ENCODE assay signal across 13 cellular contexts in the genomic region with DNA sequence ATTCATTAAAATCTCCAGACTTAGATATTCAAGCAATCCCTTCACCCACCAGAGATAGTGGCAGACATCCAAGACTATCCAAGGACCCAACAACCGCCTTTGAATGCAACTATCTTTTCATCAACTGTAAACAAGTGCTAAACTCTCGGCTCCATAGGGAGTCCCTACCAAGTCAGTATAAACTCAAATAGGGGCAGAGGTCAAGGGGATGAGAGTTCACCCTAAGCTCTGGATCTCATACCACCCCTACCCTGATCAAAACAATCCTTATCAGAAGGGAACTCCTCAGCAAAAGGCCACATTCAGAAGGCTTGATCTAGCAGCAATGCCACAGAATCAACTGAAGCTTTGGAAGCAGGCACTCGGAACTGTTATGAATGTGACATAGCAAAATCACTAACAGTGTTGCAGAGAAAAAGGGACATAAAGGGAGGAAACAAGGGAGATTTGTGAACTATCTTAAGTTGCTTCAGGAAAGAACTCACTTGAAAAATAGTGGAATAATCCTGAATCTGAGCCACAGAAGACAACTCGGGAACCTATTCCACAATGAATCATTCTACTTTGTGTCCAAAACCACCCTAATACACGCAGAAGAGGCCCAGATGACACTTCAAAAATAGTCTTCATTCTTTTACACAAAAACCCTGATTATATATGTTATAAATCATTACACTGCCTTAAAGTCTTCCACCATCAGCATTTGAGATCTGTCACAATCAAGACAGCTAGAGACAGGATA. TPM values are rescaled to one million over a fixed set of nuclear protein-coding genes. Genes with fewer than 3 reads are reported as not detected.
DNase-seq lines count a peak whose midpoint lies in the region; ATAC-seq, FAIRE-seq and TF ChIP-seq lines count a peak whose summit lies in the region.
"Had no signal": no experiment of that assay in that cellular context is flagged by ENCODE, and none has a peak within 500 bp of the region (broad histone marks: within the 10 kb centered on the region; RNA-seq: fewer than 3 reads in every experiment).

No MANE protein-coding gene starts in this region.

- H2AK5ac ChIP-seq in H1 (ENCODE audit: low read depth, low read length) = 0 out of 2 replicates have a peak overlapping the region, but pooled peaks have one; percentile 32

- H3K9me2 ChIP-seq in GM23248 (ENCODE audit: insufficient read depth) (no peaks in the 10 kb centered on the region), PC-9 (ENCODE audit: insufficient read depth) (no peaks in the 10 kb centered on the region)

- TF ChIP-seq RAD21 in H1 (IDR thresholded peaks at IDR 0.05 in 1 of 2, conservative IDR thresholded peaks at IDR 0.05 in 1 of 2; ENCODE audit: low read depth in 2 of 2, low read length in 2 of 2) = no peak

- no peak overlapping the region for H4K8ac ChIP-seq in H1 (ENCODE audit: extremely low read depth, insufficient read depth, low read length)

- no peak overlapping the region for H3K4ac ChIP-seq in H1 (replicated peaks; ENCODE audit: insufficient read length, low read depth, low read length)

- H3K27ac Mint-ChIP-seq in neural progenitor cell (no peak overlapping the region), osteocyte (ENCODE audit: unreplicated experiment) (no peak overlapping the region)
- H3K27ac Mint-ChIP-seq: activated CD4-positive, alpha-beta T cell treated with anti-CD3 and anti-CD28 coated beads, Interleukin-2, amount 10 ng/mL, durations not matched to agents 24 days and 14 days had no signal

- CTCF ChIA-PET in PC-9 (lab: Charles Lee) (interaction anchor here (0.6 kb wide), 2 partner anchors 48 to 185 kb away, joined by 4 to 10 read pairs; no protein-coding TSS in a partner anchor), H1 (lab: Charles Lee; ENCODE audit: partially characterized antibody) (interaction anchor here (1.0 to 2.7 kb wide), 6 partner anchors 9 to 184 kb away, joined by 3 to 21 read pairs (median 6); no protein-coding TSS in a partner anchor)

- H2BK15ac ChIP-seq in H1 (ENCODE audit: low read length) = no peak overlapping the region; the same call in 1 of the 2 replicates

- DNase-seq in GM23248 (peak; percentile 71), PC-9 (peak; percentile 18 to 54), H1 (ENCODE audit: low read depth in 1 of 2, low spot score in 2 of 2) (no peak), neural progenitor cell (ENCODE audit: low spot score) (peak; percentile 7), osteocyte (ENCODE audit: extremely low spot score, unreplicated experiment) (no peak), GDM1 (lab: John Stamatoyannopoulos, UW) (no peak)
- DNase-seq: activated CD4-positive, alpha-beta T cell treated with anti-CD3 and anti-CD28 coated beads, Interleukin-2, amount 10 ng/mL, durations not matched to agents 24 days and 14 days; body of pancreas; NCI-H1436; NCI-H774; retina had no signal

- H3K4me3 ChIP-seq in GM23248 = no peak overlapping the region
- H3K4me3 ChIP-seq in PC-9 = no peak overlapping the region
- no peak overlapping the region for H3K4me3 ChIP-seq in H1 (ENCODE audit: extremely low read depth in 1 of 4, insufficient read depth in 2 of 4, low read depth in 3 of 4, low read length in 4 of 4)
- H3K4me3 ChIP-seq in neural progenitor cell = no peak overlapping the region
- H3K4me3 ChIP-seq: body of pancreas had no signal

- H3K23me2 ChIP-seq in H1 (ENCODE audit: low read depth, low read length) = no peaks in the 10 kb centered on the region

- H3K4me1 ChIP-seq in GM23248 (ENCODE audit: insufficient read depth) (peaks cover 32% of the 10 kb centered on the region), PC-9 (replicated peaks; ENCODE audit: insufficient read depth) (peaks cover 6% of the 10 kb centered on the region; the same call in 1 of the 2 replicates), H1 (replicated peaks in 1 of 4; ENCODE audit: control insufficient read depth in 3 of 4, insufficient read depth in 4 of 4, low read length in 3 of 4) (peaks cover 0 to 5% (median 1%) of the 10 kb centered on the region in 4 experiments; a peak in 2 of 7 replicates), neural progenitor cell (no peaks in the 10 kb centered on the region)

- TF ChIP-seq EP300 in H1 (IDR thresholded peaks at IDR 0.05; ENCODE audit: borderline replicate concordance in 1 of 2, low read depth in 2 of 2, low read length in 2 of 2) = no peak

- no TSS peak for BruUV-seq in PC-9 (replicated peaks; lab: Mats Ljungman, UMichigan)

- 10 to 12% methylated on average over 5 of the region's 5 CpGs for WGBS in GM23248 (ENCODE audit: low coverage in 1 of 2, low lambda C conversion rate in 2 of 2, missing lambda C conversion rate in 2 of 2), 2 experiments
- 74% methylated on average over 5 of the region's 5 CpGs; no CpG with 5 or more reads in 1 of the 2 experiments for WGBS in H1 (ENCODE audit: extremely low coverage in 1 of 2, insufficient coverage in 1 of 2, insufficient read length in 1 of 2, insufficient replicate concordance in 2 of 2, low coverage in 1 of 2, low lambda C conversion rate in 2 of 2, missing lambda C conversion rate in 1 of 2), 2 experiments

- H2BK120ac ChIP-seq in H1 (replicated peaks; ENCODE audit: low read depth, low read length) = no peak overlapping the region

- no peak overlapping the region for H4K91ac ChIP-seq in H1 (replicated peaks; ENCODE audit: insufficient read length, low read length)

- H3K9me3 Mint-ChIP-seq in neural progenitor cell (no peaks in the 10 kb centered on the region), osteocyte (ENCODE audit: unreplicated experiment) (no peaks in the 10 kb centered on the region)
- H3K9me3 Mint-ChIP-seq: activated CD4-positive, alpha-beta T cell treated with anti-CD3 and anti-CD28 coated beads, Interleukin-2, amount 10 ng/mL, durations not matched to agents 24 days and 14 days had no signal

- H3K4me1 Mint-ChIP-seq in neural progenitor cell (peaks cover 20% of the 10 kb centered on the region), osteocyte (ENCODE audit: unreplicated experiment) (peaks cover 4% of the 10 kb centered on the region)

- TF ChIP-seq CTCF in PC-9 (conservative IDR thresholded peaks at IDR 0.05) (no peak), H1 (IDR thresholded peaks at IDR 0.05; ENCODE audit: control extremely low read depth in 1 of 3, insufficient read depth in 1 of 3, low read depth in 1 of 3, low read length in 3 of 3) (no peak), neural progenitor cell (IDR thresholded peaks at IDR 0.05) (no peak), osteocyte (IDR thresholded peaks at IDR 0.05) (no peak)

- no peaks in the 10 kb centered on the region for H3K36me3 ChIP-seq in GM23248 (ENCODE audit: low read depth)
- H3K36me3 ChIP-seq in PC-9 (ENCODE audit: low read depth) = peaks cover 4% of the 10 kb centered on the region; the same call in 1 of the 2 replicates
- peaks cover 0 to 6% (median 2%) of the 10 kb centered on the region in 4 experiments; a peak in 3 of 8 replicates for H3K36me3 ChIP-seq in H1 (ENCODE audit: control insufficient read depth in 2 of 4, insufficient read depth in 4 of 4, low read length in 3 of 4)
- H3K36me3 ChIP-seq in neural progenitor cell = no peaks in the 10 kb centered on the region

- in situ Hi-C loops in GM23248 (cut with MboI) = loop anchor here (25.0 kb wide), 1 partner anchor 309 kb away; the partner anchor contains the start of gene PSMB7

- H3K27me3 ChIP-seq in GM23248 (replicated peaks; ENCODE audit: insufficient read depth) (no peaks in the 10 kb centered on the region), PC-9 (ENCODE audit: insufficient read depth, low read depth) (no peaks in the 10 kb centered on the region), H1 (replicated peaks in 1 of 4; ENCODE audit: control insufficient read depth in 3 of 4, extremely low read depth in 1 of 4, insufficient read depth in 3 of 4, low read length in 3 of 4) (no peaks in the 10 kb centered on the region), neural progenitor cell (no peaks in the 10 kb centered on the region)
- H3K27me3 ChIP-seq: body of pancreas had no signal

- H2BK20ac ChIP-seq in H1 (ENCODE audit: low read length) = no peak overlapping the region

- POLR2A ChIA-PET in PC-9 (lab: Charles Lee; ENCODE audit: unreplicated experiment) = interaction anchor here (0.6 kb wide), 2 partner anchors 46 to 108 kb away, joined by 3 to 6 read pairs; no protein-coding TSS in a partner anchor
- POLR2A ChIA-PET in H1 (lab: Charles Lee; ENCODE audit: partially characterized antibody) = interaction anchor here (0.9 to 2.0 kb wide), 4 partner anchors 26 to 177 kb away, joined by 3 to 6 read pairs (median 4); no protein-coding TSS in a partner anchor

- ATAC-seq in HG03565 (IDR thresholded peaks at IDR 0.05; ENCODE audit: unreplicated experiment) = no peak
- no peak for ATAC-seq in HG03571 (IDR thresholded peaks at IDR 0.05; ENCODE audit: unreplicated experiment)
- ATAC-seq: body of pancreas had no signal

- H4K20me1 ChIP-seq in GM23248 (ENCODE audit: insufficient read depth) (no peaks in the 10 kb centered on the region), PC-9 (ENCODE audit: insufficient read depth) (no peaks in the 10 kb centered on the region), H1 (replicated peaks in 1 of 2; ENCODE audit: control insufficient read depth in 1 of 2, insufficient read depth in 2 of 2, low read length in 2 of 2) (peaks cover 0 to 8% of the 10 kb centered on the region in 2 experiments), neural progenitor cell (ENCODE audit: low read depth) (peaks cover 70% of the 10 kb centered on the region)

- H3K4me2 ChIP-seq in GM23248 (ENCODE audit: unreplicated experiment) (peak overlapping the region; percentile 45), PC-9 (no peak overlapping the region), H1 (ENCODE audit: insufficient read depth in 1 of 2, low read depth in 2 of 2, low read length in 2 of 2) (peak overlapping the region; percentile 26 to 28; a peak in 1 of 4 replicates), neural progenitor cell (no peak overlapping the region)

- no peak overlapping the region for H3K23ac ChIP-seq in H1 (ENCODE audit: insufficient read length)

- H3K9ac ChIP-seq in GM23248 = peak overlapping the region; percentile 13; the same call in 1 of the 2 replicates
- H3K9ac ChIP-seq in H1 (replicated peaks in 1 of 4; ENCODE audit: extremely low read depth in 1 of 4, low read depth in 3 of 4, low read length in 3 of 4) = no peak overlapping the region
- no peak overlapping the region for H3K9ac ChIP-seq in neural progenitor cell

- H3K56ac ChIP-seq in H1 (replicated peaks; ENCODE audit: insufficient read length, low read depth, low read length) = no peak overlapping the region

- H2AFZ ChIP-seq in GM23248 (peak overlapping the region; percentile 49), PC-9 (no peak overlapping the region), H1 (ENCODE audit: low read length) (no peak overlapping the region), neural progenitor cell (replicated peaks) (no peak overlapping the region)

- H3F3A ChIP-seq in GM23248 (ENCODE audit: insufficient read depth) (peaks cover 32% of the 10 kb centered on the region), PC-9 (ENCODE audit: insufficient read depth, low read depth) (peaks cover 2% of the 10 kb centered on the region; the same call in 1 of the 2 replicates), neural progenitor cell (ENCODE audit: low read depth) (peaks cover 6% of the 10 kb centered on the region)

- no peaks in the 10 kb centered on the region for H3K79me2 ChIP-seq in GM23248 (ENCODE audit: insufficient read depth)
- 0 out of 2 replicates have a peak, but pooled peaks cover 3% of the 10 kb centered on the region for H3K79me2 ChIP-seq in PC-9 (ENCODE audit: low read depth)
- H3K79me2 ChIP-seq in H1 (ENCODE audit: control insufficient read depth in 1 of 2, insufficient read depth in 2 of 2, low read length in 2 of 2) = peaks cover 0 to 68% of the 10 kb centered on the region in 2 experiments; a peak in 2 of 4 replicates
- peaks cover 97% of the 10 kb centered on the region for H3K79me2 ChIP-seq in neural progenitor cell (ENCODE audit: low read depth)

- H3K18ac ChIP-seq in H1 (ENCODE audit: extremely low read depth, low read length) = no peak overlapping the region

- H3K4me3 Mint-ChIP-seq in neural progenitor cell (no peak overlapping the region), osteocyte (ENCODE audit: unreplicated experiment) (no peak overlapping the region)
- H3K4me3 Mint-ChIP-seq: activated CD4-positive, alpha-beta T cell treated with anti-CD3 and anti-CD28 coated beads, Interleukin-2, amount 10 ng/mL, durations not matched to agents 24 days and 14 days had no signal

- no peaks in the 10 kb centered on the region for H3K9me3 ChIP-seq in GM23248 (ENCODE audit: low read depth)
- no peaks in the 10 kb centered on the region for H3K9me3 ChIP-seq in PC-9 (ENCODE audit: insufficient read depth, low read depth)
- H3K9me3 ChIP-seq in H1 (ENCODE audit: insufficient read depth in 2 of 2, low read depth in 1 of 2, low read length in 1 of 2) = no peaks in the 10 kb centered on the region
- H3K9me3 ChIP-seq in neural progenitor cell (ENCODE audit: low read depth) = no peaks in the 10 kb centered on the region
- H3K9me3 ChIP-seq: body of pancreas had no signal

- FAIRE-seq in H1 (lab: Jason Lieb, UNC) = peak; percentile 19

- H3K27me3 Mint-ChIP-seq in neural progenitor cell (ENCODE audit: insufficient read depth, low read depth) (no peaks in the 10 kb centered on the region), osteocyte (ENCODE audit: unreplicated experiment) (no peaks in the 10 kb centered on the region)

- no peak overlapping the region for H4K5ac ChIP-seq in H1 (ENCODE audit: insufficient read length, low read depth, low read length)

- H2BK5ac ChIP-seq in H1 (ENCODE audit: low read depth, low read length) = no peak overlapping the region

- H3K36me3 Mint-ChIP-seq in neural progenitor cell (peaks cover 2% of the 10 kb centered on the region), osteocyte (ENCODE audit: unreplicated experiment) (no peaks in the 10 kb centered on the region)

- H2BK12ac ChIP-seq in H1 (ENCODE audit: low read depth, low read length) = no peak overlapping the region

- H3K27ac ChIP-seq in GM23248 (peak overlapping the region; percentile 67), PC-9 (peak overlapping the region; percentile 16; the same call in 1 of the 2 replicates), H1 (ENCODE audit: low read depth, low read length) (no peak overlapping the region), neural progenitor cell (no peak overlapping the region)

- intact Hi-C loops in PC-9 (cut with micrococcal nuclease; ENCODE audit: unreplicated experiment) = no loop called here

- H3K14ac ChIP-seq in H1 (ENCODE audit: insufficient read length) = no peak overlapping the region

- H3K79me1 ChIP-seq in H1 (ENCODE audit: low read depth, low read length) = no peaks in the 10 kb centered on the region; the same call in none of the 2 replicates

- no peak for TF ChIP-seq POLR2A in H1 (IDR thresholded peaks at IDR 0.05; ENCODE audit: control extremely low read depth in 1 of 2, low read depth in 2 of 2, low read length in 2 of 2)

RNA-seq across cellular contexts. Expression of gene NR6A1, which starts 49.8 kb away (rescaled TPM):
- not detected in 2 replicates for total RNA-seq in GM23248 (2014; rRNA removed; shearing (Covaris generic))
- 0.06 and 0.16 TPM in 2 replicates for polyA plus RNA-seq in GM23248 (2016; fragmentation: Nextera tagmentation; extraction: Ambion mirVana)
- 13.0 TPM in 2 replicates for total RNA-seq in PC-9 (2021)
- 232 and 237 TPM in 2 replicates for total RNA-seq in H1 (2021; fragmentation: NEBNext Ultra II Directional; extraction: Animal tissue kit (Norgen Biotek cat#: 25700))
- 77.0 and 93.2 TPM in 2 replicates for polyA plus RNA-seq in H1 (2011; rRNA removed)
- polyA plus RNA-seq in H1 (2011; cell fraction: cytosol; rRNA removed) = 72.8 TPM
- polyA plus RNA-seq in H1 (2011; cell fraction: nucleus; rRNA removed) = 59.1 TPM
- polyA plus RNA-seq in H1 (2012, experiment 1 of 2) = 99.2 to 116 TPM (median 108 TPM) in 4 replicates
- polyA plus RNA-seq in H1 (2012, experiment 2 of 2) = 69.6 TPM
- 88.5 TPM for polyA plus RNA-seq in H1 (2013, experiment 1 of 2)
- 92.9 TPM for polyA plus RNA-seq in H1 (2013, experiment 2 of 2)
- polyA minus RNA-seq in H1 (2011; rRNA and poly(A)+ RNA removed) = 505 and 571 TPM in 2 replicates
- 196 TPM for polyA minus RNA-seq in H1 (2011; cell fraction: cytosol; rRNA and poly(A)+ RNA removed)
- 104 TPM for polyA minus RNA-seq in H1 (2011; cell fraction: nucleus; rRNA and poly(A)+ RNA removed)
- 302 and 313 TPM in 2 replicates for total RNA-seq in neural progenitor cell (ENCODE audit: low replicate concordance)
- total RNA-seq in osteocyte = 0.56 and 0.78 TPM in 2 replicates

RNA-seq across cellular contexts. Expression of gene OLFML2A, which starts 55.7 kb away (rescaled TPM):
- total RNA-seq in GM23248 (2014; rRNA removed; shearing (Covaris generic)) = 0.11 and 0.38 TPM in 2 replicates
- 0.08 and 0.14 TPM in 2 replicates for polyA plus RNA-seq in GM23248 (2016; fragmentation: Nextera tagmentation; extraction: Ambion mirVana)
- total RNA-seq in PC-9 (2021) = 5.7 and 9.0 TPM in 2 replicates
- 11.4 and 11.5 TPM in 2 replicates for total RNA-seq in H1 (2021; fragmentation: NEBNext Ultra II Directional; extraction: Animal tissue kit (Norgen Biotek cat#: 25700))
- 7.8 and 8.7 TPM in 2 replicates for polyA plus RNA-seq in H1 (2011; rRNA removed)
- 4.7 TPM for polyA plus RNA-seq in H1 (2011; cell fraction: cytosol; rRNA removed)
- 5.7 TPM for polyA plus RNA-seq in H1 (2011; cell fraction: nucleus; rRNA removed)
- 5.8 to 9.0 TPM (median 7.0 TPM) in 4 replicates for polyA plus RNA-seq in H1 (2012, experiment 1 of 2)
- 6.6 TPM for polyA plus RNA-seq in H1 (2012, experiment 2 of 2)
- polyA plus RNA-seq in H1 (2013, experiment 1 of 2) = 15.9 TPM
- polyA plus RNA-seq in H1 (2013, experiment 2 of 2) = 14.8 TPM
- polyA minus RNA-seq in H1 (2011; rRNA and poly(A)+ RNA removed) = 5.5 and 6.7 TPM in 2 replicates
- 14.4 TPM for polyA minus RNA-seq in H1 (2011; cell fraction: cytosol; rRNA and poly(A)+ RNA removed)
- polyA minus RNA-seq in H1 (2011; cell fraction: nucleus; rRNA and poly(A)+ RNA removed) = 5.1 TPM
- 3.1 and 9.0 TPM in 2 replicates for total RNA-seq in neural progenitor cell (ENCODE audit: low replicate concordance)
- total RNA-seq in osteocyte = 146 and 169 TPM in 2 replicates
- total RNA-seq: activated CD4-positive, alpha-beta T cell treated with anti-CD3 and anti-CD28 coated beads, Interleukin-2, amount 10 ng/mL, durations not matched to agents 24 days and 14 days had no signal

Comparison
In these comparisons a context has a peak if more than half of its experiments do, and no peak if none do; other contexts are left out.
1. DNase-seq: peak in GM23248 (single experiment), PC-9 (2 of 2) and neural progenitor cell (single experiment); none in H1 (0 of 2), osteocyte (single experiment) and GDM1 (single experiment).
2. H3K27ac ChIP-seq: peak in GM23248 (single experiment) and PC-9 (single experiment); none in H1 (single experiment) and neural progenitor cell (single experiment).
3. H3K4me2 ChIP-seq: peak in GM23248 (single experiment) and H1 (2 of 2); none in PC-9 (single experiment) and neural progenitor cell (single experiment).
4. RNA of gene NR6A1, which starts 49.8 kb away (total RNA-seq): 302 to 313 TPM in neural progenitor cell and 232 to 237 TPM in H1; 13.0 TPM in PC-9, 0.56 to 0.78 TPM in osteocyte and not detected in GM23248; every median in the first group is over 10 times any median in the second.
5. RNA of gene OLFML2A, which starts 55.7 kb away (total RNA-seq): 146 to 169 TPM in osteocyte; 11.4 to 11.5 TPM in H1, 5.7 to 9.0 TPM in PC-9, 3.1 to 9.0 TPM in neural progenitor cell and 0.11 to 0.38 TPM in GM23248; every median in the first group is over 10 times any median in the second.